Comparison of ENCODE assay signal across 8 cellular contexts in genomic region chrX:56995271-56995994, GRCh38. TPM values are rescaled to one million over a fixed set of nuclear protein-coding genes. Genes with fewer than 3 reads are reported as not detected.
DNase-seq lines count a peak whose midpoint lies in the region; ATAC-seq lines count a peak whose summit lies in the region.

Gene SPIN3, minus strand, starts transcription at chrX:56995541. Its CDS starts 594 bp downstream, at chrX:56994947.

- peak within 1 kb of the TSS; percentile 86 for H3K9ac ChIP-seq in neuronal stem cell (ENCODE audit: low read depth, low read length, poor library complexity)

- no peak within 1 kb of the TSS for H2BK120ac ChIP-seq in neuronal stem cell (ENCODE audit: low read depth, low read length)

- H3K27ac ChIP-seq in neuronal stem cell (replicated peaks; ENCODE audit: low read length): peak within 1 kb of the TSS; percentile 90

- no peaks in the 10 kb centered on the region for H3K9me3 Mint-ChIP-seq in activated naive CD4-positive, alpha-beta T cell treated with anti-CD3 and anti-CD28 coated beads for 36 hours

- peak within 1 kb of the TSS; percentile 87 for H3K18ac ChIP-seq in neuronal stem cell (ENCODE audit: low read length)

- no CpG with 5 or more reads among the region's 39 CpGs for WGBS in neuronal stem cell (ENCODE audit: extremely low coverage in 2 of 2, insufficient read length in 2 of 2, insufficient replicate concordance in 1 of 2), 2 donors

- peak; percentile 99 for ATAC-seq in GM21447 (IDR thresholded peaks at IDR 0.05; ENCODE audit: unreplicated experiment)

- H3K4me3 Mint-ChIP-seq in activated naive CD4-positive, alpha-beta T cell treated with anti-CD3 and anti-CD28 coated beads for 36 hours: peak within 1 kb of the TSS; percentile 86

- no peak within 1 kb of the TSS for H4K91ac ChIP-seq in neuronal stem cell (ENCODE audit: low read depth, low read length, poor library complexity)

- intact Hi-C loops in activated naive CD4-positive, alpha-beta T cell treated with anti-CD3 and anti-CD28 coated beads for 36 hours (cut with micrococcal nuclease): loop anchor here (1.0 to 5.0 kb wide), 4 partner anchors 126 to 592 kb away; partner anchors contain the start of genes FAAH2 and SPIN2B

- CTCF ChIA-PET in activated naive CD4-positive, alpha-beta T cell treated with anti-CD3 and anti-CD28 coated beads for 36 hours (lab: Charles Lee): no interaction called here

- peak within 1 kb of the TSS; percentile 89 for H3K23ac ChIP-seq in neuronal stem cell (ENCODE audit: low read depth, low read length, poor library complexity)

- peak within 1 kb of the TSS; percentile 92 for H3K27ac Mint-ChIP-seq in activated naive CD4-positive, alpha-beta T cell treated with anti-CD3 and anti-CD28 coated beads for 36 hours

- H3K79me1 ChIP-seq in neuronal stem cell (ENCODE audit: low read depth, low read length): no peaks in the 10 kb centered on the region

- peaks cover 37% of the 10 kb centered on the region for H3K4me1 Mint-ChIP-seq in activated naive CD4-positive, alpha-beta T cell treated with anti-CD3 and anti-CD28 coated beads for 36 hours (ENCODE audit: low read depth)

- no peak within 1 kb of the TSS for H2BK12ac ChIP-seq in neuronal stem cell (ENCODE audit: low read length)

- no peak within 1 kb of the TSS for H3K14ac ChIP-seq in neuronal stem cell (ENCODE audit: low read length)

- no peaks in the 10 kb centered on the region for H3K4me1 ChIP-seq in neuronal stem cell (ENCODE audit: control insufficient read depth in 2 of 2, insufficient read depth in 1 of 2, low read depth in 1 of 2, low read length in 2 of 2)

- H3K36me3 ChIP-seq in neuronal stem cell (replicated peaks in 1 of 2; ENCODE audit: control insufficient read depth in 2 of 2, insufficient read depth in 2 of 2, low read length in 2 of 2): peaks cover 0 to 41% of the 10 kb centered on the region in 2 donors

- H3K9me3 ChIP-seq in neuronal stem cell (replicated peaks in 1 of 2; ENCODE audit: control insufficient read depth in 2 of 2, insufficient read depth in 1 of 2, low read depth in 1 of 2, low read length in 2 of 2): no peaks in the 10 kb centered on the region

- H2BK5ac ChIP-seq in neuronal stem cell (ENCODE audit: low read length): no peak within 1 kb of the TSS

- H2AFZ ChIP-seq in neuronal stem cell (ENCODE audit: low read length): peak within 1 kb of the TSS; percentile 97

- peaks cover 19% of the 10 kb centered on the region for H3K36me3 Mint-ChIP-seq in activated naive CD4-positive, alpha-beta T cell treated with anti-CD3 and anti-CD28 coated beads for 36 hours (ENCODE audit: low read depth)

- no peak within 1 kb of the TSS for H2BK15ac ChIP-seq in neuronal stem cell (ENCODE audit: low read length)

- H3K27me3 Mint-ChIP-seq in activated naive CD4-positive, alpha-beta T cell treated with anti-CD3 and anti-CD28 coated beads for 36 hours (ENCODE audit: low read depth): no peaks in the 10 kb centered on the region

- no peak within 1 kb of the TSS for H2AK5ac ChIP-seq in neuronal stem cell (ENCODE audit: low read depth, low read length)

- H3K4me3 ChIP-seq in neuronal stem cell (ENCODE audit: low read length in 2 of 2): peak within 1 kb of the TSS; percentile 81 to 90

- H3K4ac ChIP-seq in neuronal stem cell (ENCODE audit: low read length): no peak within 1 kb of the TSS

- peak; percentile 89 for DNase-seq in DMS 273 (lab: John Stamatoyannopoulos, UW; ENCODE audit: unreplicated experiment)
- peak in 69 of 76 experiments; percentile 1 to 77 (median 39) for DNase-seq in HUDEP-2 (lab: John Stamatoyannopoulos, UW; ENCODE audit: unreplicated experiment in 76 of 76)
- DNase-seq in SHP77 (lab: John Stamatoyannopoulos, UW): peak; percentile 94 to 95
- DNase-seq in activated naive CD4-positive, alpha-beta T cell treated with anti-CD3 and anti-CD28 coated beads for 36 hours: peak; percentile 67
- DNase-seq in globus pallidus (ENCODE audit: low spot score): peak; percentile 68
- peak; percentile 71 for DNase-seq in neuronal stem cell (ENCODE audit: low spot score)
- peak; percentile 60 for DNase-seq in superior temporal gyrus (ENCODE audit: extremely low spot score)

- no peak within 1 kb of the TSS for H4K8ac ChIP-seq in neuronal stem cell (ENCODE audit: low read depth, low read length)

- H3K4me2 ChIP-seq in neuronal stem cell (ENCODE audit: insufficient read depth, low read length, poor library complexity, severe bottlenecking): peak within 1 kb of the TSS; percentile 56

- H3K27me3 ChIP-seq in neuronal stem cell (ENCODE audit: control insufficient read depth in 3 of 3, insufficient read depth in 3 of 3, low read depth in 1 of 3, low read length in 3 of 3): peaks cover 0 to 7% (median 0%) of the 10 kb centered on the region in 3 experiments

RNA-seq across cellular contexts. Expression of gene SPIN3, which starts in this region (rescaled TPM):
- total RNA-seq in activated naive CD4-positive, alpha-beta T cell treated with anti-CD3 and anti-CD28 coated beads for 36 hours: 10 to 100 TPM in 1 of 2 experiments, 1 to 10 TPM in 1; 8.6 to 10.3 TPM
- polyA plus RNA-seq in neuronal stem cell (2013, experiment 1 of 2): 9.1 TPM
- 8.9 TPM for polyA plus RNA-seq in neuronal stem cell (2013, experiment 2 of 2)

Comparison
In these comparisons a context has a peak if more than half of its experiments do, and no peak if none do; other contexts are left out.
1. Peak in every context shown above with its lines: DNase-seq, ATAC-seq, H3K4me3 ChIP-seq and H3K27ac ChIP-seq.
2. DNase-seq: peak in every context shown above with its lines; median percentile 94 in SHP77; 89 in DMS 273; 71 in neuronal stem cell; 68 in globus pallidus; 67 in activated naive CD4-positive, alpha-beta T cell treated with anti-CD3 and anti-CD28 coated beads for 36 hours; 60 in superior temporal gyrus; 39 in HUDEP-2.